In the genomic region with DNA sequence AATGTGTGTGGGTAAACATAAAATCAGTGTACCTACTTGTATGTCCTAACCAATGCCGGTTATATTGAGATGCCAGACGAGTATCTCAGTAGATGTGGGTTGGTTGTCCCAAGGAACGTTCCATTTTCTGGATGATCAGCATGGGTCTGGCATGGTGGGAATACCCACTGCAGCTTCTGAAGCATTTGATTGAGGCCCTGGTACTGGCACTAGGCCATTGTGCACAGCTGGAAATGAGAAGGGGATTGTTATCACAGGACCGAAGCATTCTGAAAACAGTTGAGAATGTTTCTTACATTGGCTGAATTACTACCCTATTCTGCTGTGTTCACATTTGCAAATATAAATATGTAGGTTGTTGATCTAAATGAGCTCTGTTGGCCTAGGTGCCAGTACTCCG, we compare ENCODE assay signal across 18 cellular contexts.
DNase-seq lines count a peak whose midpoint lies in the region; ATAC-seq and TF ChIP-seq lines count a peak whose summit lies in the region.
"Had no signal": no experiment of that assay in that cellular context is flagged by ENCODE, and none has a peak within 500 bp of the region (broad histone marks: within the 10 kb centered on the region; RNA-seq: fewer than 3 reads in every experiment).

No MANE protein-coding gene starts in this region.

- H3K4me3 ChIP-seq in dorsolateral prefrontal cortex = peak overlapping the region in 14 of 59 donors; percentile 3 to 37 (median 14)
- H3K4me3 ChIP-seq: BLaER1 had no signal

- H3K27me3 ChIP-seq in dorsolateral prefrontal cortex = no peaks in the 10 kb centered on the region
- H3K27me3 ChIP-seq: BLaER1 had no signal

- no peaks in the 10 kb centered on the region for H3K9me3 Mint-ChIP-seq in activated T-cell treated with anti-CD3 and anti-CD28 coated beads, Interleukin-2, amount 50 U/mL, for 72 hours
- H3K9me3 Mint-ChIP-seq: CD8-positive, alpha-beta T cell had no signal

- peaks cover 5% of the 10 kb centered on the region for H3K4me1 Mint-ChIP-seq in activated T-cell treated with anti-CD3 and anti-CD28 coated beads, Interleukin-2, amount 50 U/mL, for 72 hours (ENCODE audit: low read depth)

- ATAC-seq in activated T-cell treated with anti-CD3 and anti-CD28 coated beads, Interleukin-2, amount 50 U/mL, for 72 hours (replicated peaks in 1 of 2) = no peak
- ATAC-seq: CD8-positive, alpha-beta T cell had no signal

- H3K27me3 Mint-ChIP-seq in activated T-cell treated with anti-CD3 and anti-CD28 coated beads, Interleukin-2, amount 50 U/mL, for 72 hours (ENCODE audit: low read depth) = no peaks in the 10 kb centered on the region

- H3K27ac Mint-ChIP-seq in activated T-cell treated with anti-CD3 and anti-CD28 coated beads, Interleukin-2, amount 50 U/mL, for 72 hours = no peak overlapping the region
- H3K27ac Mint-ChIP-seq: CD8-positive, alpha-beta T cell had no signal

- H3K4me3 Mint-ChIP-seq in activated T-cell treated with anti-CD3 and anti-CD28 coated beads, Interleukin-2, amount 50 U/mL, for 72 hours = no peak overlapping the region
- H3K4me3 Mint-ChIP-seq: CD8-positive, alpha-beta T cell had no signal

- TF ChIP-seq CTCF in dorsolateral prefrontal cortex (IDR thresholded peaks at IDR 0.05 in 54 of 56, conservative IDR thresholded peaks at IDR 0.05 in 2 of 56; ENCODE audit: low read depth in 1 of 56, partially characterized antibody in 56 of 56) = no peak

- H3K36me3 Mint-ChIP-seq in activated T-cell treated with anti-CD3 and anti-CD28 coated beads, Interleukin-2, amount 50 U/mL, for 72 hours (ENCODE audit: insufficient read depth in 2 of 2) = no peaks in the 10 kb centered on the region
- H3K36me3 Mint-ChIP-seq: CD8-positive, alpha-beta T cell had no signal

- DNase-seq in Ammon's horn (ENCODE audit: low spot score) (peak; percentile 83), dorsolateral prefrontal cortex (peak in 5 of 10 donors; percentile 38 to 82 (median 68)), medulla oblongata (ENCODE audit: extremely low spot score) (peak; percentile 82), pons (ENCODE audit: low spot score) (peak; percentile 93), HT-29 (ENCODE audit: low spot score) (no peak), SK-N-DZ (ENCODE audit: low spot score) (no peak)
- DNase-seq in activated effector memory CD4-positive, alpha-beta T cell treated with Interleukin-2 at 50 U/mL for 16 hours = no peak
- no peak for DNase-seq in activated T-cell treated with anti-CD3 and anti-CD28 coated beads, Interleukin-2, amount 50 U/mL, for 72 hours
- DNase-seq: 8988T; CD8-positive, alpha-beta T cell; HCEC 1CT; MV-4-11; NCI-H1436; NCI-H2029; NCI-H2171; NCI-H446 treated with DMSO at 0.1 percent for 48 hours; RPMI8226 had no signal

- peak overlapping the region; percentile 20 to 94 (median 84) for H3K27ac ChIP-seq in dorsolateral prefrontal cortex
- H3K27ac ChIP-seq: BLaER1 had no signal

- intact Hi-C loops in dorsolateral prefrontal cortex (cut with DNase I) = no loop called here

Comparison
In these comparisons a context has a peak if more than half of its experiments do, and no peak if none do; other contexts are left out.
1. DNase-seq: peak in Ammon's horn (single experiment), medulla oblongata (single experiment) and pons (single experiment); none in HT-29 (single experiment), activated effector memory CD4-positive, alpha-beta T cell treated with Interleukin-2 at 50 U/mL for 16 hours (single experiment), SK-N-DZ (single experiment) and activated T-cell treated with anti-CD3 and anti-CD28 coated beads, Interleukin-2, amount 50 U/mL, for 72 hours (0 of 2).